In the genomic region with DNA sequence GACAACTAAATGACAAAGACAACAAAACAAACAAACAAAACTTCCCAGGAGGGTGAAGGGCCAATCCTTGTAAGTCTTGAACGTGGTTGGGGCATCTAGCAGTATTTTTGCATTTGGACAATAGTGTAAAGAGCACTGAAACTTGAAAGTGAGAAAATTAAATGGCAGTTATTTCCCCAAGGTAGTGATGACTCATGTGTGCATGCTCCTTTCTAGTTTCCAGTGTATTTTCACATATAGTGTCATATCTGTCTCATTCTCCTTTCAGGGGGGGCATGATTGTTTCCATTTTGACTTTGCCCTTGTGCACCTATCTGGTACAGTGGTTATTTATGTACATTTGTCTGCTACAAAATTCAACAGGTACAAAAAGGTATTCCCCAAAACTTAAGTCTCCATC, we compare ENCODE assay signal across 13 cellular contexts. TPM values are rescaled to one million over a fixed set of nuclear protein-coding genes. Genes with fewer than 3 reads are reported as not detected.
DNase-seq lines count a peak whose midpoint lies in the region; ATAC-seq lines count a peak whose summit lies in the region.
"Had no signal": no experiment of that assay in that cellular context is flagged by ENCODE, and none has a peak within 500 bp of the region (broad histone marks: within the 10 kb centered on the region; RNA-seq: fewer than 3 reads in every experiment).

No MANE protein-coding gene starts in this region.

- peaks cover 47% of the 10 kb centered on the region for H3K4me1 Mint-ChIP-seq in activated CD4-positive, alpha-beta T cell treated with anti-CD3 and anti-CD28 coated beads, Interleukin-2, amount 10 ng/mL, durations not matched to agents 24 days and 14 days

- peaks cover 22% of the 10 kb centered on the region for H3K9me3 Mint-ChIP-seq in activated CD4-positive, alpha-beta T cell treated with anti-CD3 and anti-CD28 coated beads, Interleukin-2, amount 10 ng/mL, durations not matched to agents 24 days and 14 days

- intact Hi-C loops in activated CD4-positive, alpha-beta T cell treated with anti-CD3 and anti-CD28 coated beads, Interleukin-2, amount 10 ng/mL, durations not matched to agents 24 days and 14 days (cut with micrococcal nuclease): loop anchor here (10.0 kb wide), 2 partner anchors 259 to 331 kb away; no protein-coding TSS in a partner anchor

- H3K27me3 Mint-ChIP-seq in activated CD4-positive, alpha-beta T cell treated with anti-CD3 and anti-CD28 coated beads, Interleukin-2, amount 10 ng/mL, durations not matched to agents 24 days and 14 days: no peaks in the 10 kb centered on the region

- DNase-seq in activated CD4-positive, alpha-beta T cell treated with anti-CD3 and anti-CD28 coated beads, Interleukin-2, amount 10 ng/mL, durations not matched to agents 24 days and 14 days: peak; percentile 58
- DNase-seq in activated CD4-positive, alpha-beta T cell treated with anti-CD3 and anti-CD28 coated beads, Interleukin-2, amount 50 U/mL, for 48 hours: no peak
- DNase-seq in renal cortical epithelial cell (ENCODE audit: low read depth) (peak; percentile 25), nucleus accumbens (lab: John Stamatoyannopoulos, UW) (no peak), cortex of kidney (lab: John Stamatoyannopoulos, UW) (no peak), DMS 273 (lab: John Stamatoyannopoulos, UW; ENCODE audit: unreplicated experiment) (no peak)
- DNase-seq: ACHN, aorta, KBM-7, NCI-H526 treated with DMSO at 0.1 percent for 48 hours, substantia nigra had no signal

- H3K4me3 Mint-ChIP-seq in activated CD4-positive, alpha-beta T cell treated with anti-CD3 and anti-CD28 coated beads, Interleukin-2, amount 10 ng/mL, durations not matched to agents 24 days and 14 days: no peak overlapping the region

- peaks cover 38% of the 10 kb centered on the region for H3K36me3 Mint-ChIP-seq in activated CD4-positive, alpha-beta T cell treated with anti-CD3 and anti-CD28 coated beads, Interleukin-2, amount 10 ng/mL, durations not matched to agents 24 days and 14 days (ENCODE audit: low read depth)

- peak overlapping the region; percentile 52 for H3K27ac Mint-ChIP-seq in activated CD4-positive, alpha-beta T cell treated with anti-CD3 and anti-CD28 coated beads, Interleukin-2, amount 10 ng/mL, durations not matched to agents 24 days and 14 days

- ATAC-seq in GM21619 (IDR thresholded peaks at IDR 0.05; ENCODE audit: unreplicated experiment): peak; percentile 90
- peak; percentile 85 for ATAC-seq in HG03342 (IDR thresholded peaks at IDR 0.05; ENCODE audit: unreplicated experiment)

RNA-seq across cellular contexts. Expression of a gene that starts 39.5 kb away (rescaled TPM):
- 25.3 and 26.3 TPM in 2 replicates for total RNA-seq in activated CD4-positive, alpha-beta T cell treated with anti-CD3 and anti-CD28 coated beads, Interleukin-2, amount 10 ng/mL, durations not matched to agents 24 days and 14 days
- total RNA-seq in renal cortical epithelial cell: 13.9 and 19.7 TPM in 2 replicates

Comparison
In these comparisons a context has a peak if more than half of its experiments do, and no peak if none do; other contexts are left out.
1. DNase-seq: peak in activated CD4-positive, alpha-beta T cell treated with anti-CD3 and anti-CD28 coated beads, Interleukin-2, amount 10 ng/mL, durations not matched to agents 24 days and 14 days (single experiment) and renal cortical epithelial cell (single experiment); none in activated CD4-positive, alpha-beta T cell treated with anti-CD3 and anti-CD28 coated beads, Interleukin-2, amount 50 U/mL, for 48 hours (0 of 2), nucleus accumbens (0 of 56), cortex of kidney (single experiment) and DMS 273 (single experiment).